ENCODE assay signal across 9 cellular contexts in the genomic region with DNA sequence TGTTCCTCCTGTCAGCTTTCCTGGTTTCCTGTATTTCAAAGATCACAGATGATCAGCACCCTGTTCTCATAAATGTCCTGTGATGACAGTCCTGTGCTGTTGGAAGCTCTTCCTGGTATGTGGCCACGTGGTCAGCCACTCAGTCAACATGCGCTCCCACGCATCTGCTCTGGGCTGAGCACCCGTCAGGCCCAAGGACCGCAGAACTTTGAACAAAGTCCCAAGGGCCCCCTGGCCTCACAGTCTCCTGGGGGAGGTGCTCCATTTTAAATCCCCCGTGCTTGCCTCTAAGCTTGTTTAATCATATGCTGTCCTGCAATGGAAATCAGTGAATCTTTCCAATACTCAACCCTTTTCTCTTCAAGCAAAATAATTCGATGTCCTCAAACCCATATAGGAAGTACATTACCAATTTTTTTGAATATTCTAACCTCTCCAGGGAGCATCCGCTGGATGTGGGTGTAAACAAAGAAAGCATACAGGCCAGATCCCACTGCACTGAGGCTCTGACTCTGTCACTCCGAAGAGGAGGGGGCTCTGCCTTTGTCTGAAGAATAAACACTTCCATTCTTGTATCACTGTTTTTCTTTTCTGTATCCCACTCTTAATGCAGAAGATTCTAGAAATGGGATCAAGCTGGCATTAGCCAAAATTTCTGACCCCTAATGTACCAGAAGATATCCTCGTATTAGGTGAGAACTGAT.
A peak's percentile ranks its signal among the peaks of the same experiment; 100 is the strongest.
DNase-seq lines count a peak whose midpoint lies in the region; ATAC-seq and TF ChIP-seq lines count a peak whose summit lies in the region.
"Had no signal": no experiment of that assay in that cellular context is flagged by ENCODE, and none has a peak within 500 bp of the region (broad histone marks: within the 10 kb centered on the region; RNA-seq: fewer than 3 reads in every experiment).

No MANE protein-coding gene starts in this region.

- 72 to 84% (median 78%) methylated on average over 10 of the region's 10 CpGs for WGBS in stomach, 5 donors

- no peaks in the 10 kb centered on the region for H3K27me3 ChIP-seq in naive thymus-derived CD4-positive, alpha-beta T cell (ENCODE audit: control insufficient read depth in 2 of 2, insufficient read depth in 2 of 2, low read length in 2 of 2)
- no peaks in the 10 kb centered on the region for H3K27me3 ChIP-seq in stomach

- H3K9me3 Mint-ChIP-seq in naive thymus-derived CD4-positive, alpha-beta T cell = peaks cover 0 to 1% (median 0%) of the 10 kb centered on the region in 11 donors

- H3K27ac ChIP-seq in naive thymus-derived CD4-positive, alpha-beta T cell (ENCODE audit: low read depth, low read length) = no peak overlapping the region
- no peak overlapping the region for H3K27ac ChIP-seq in stomach

- H3K4me1 Mint-ChIP-seq in naive thymus-derived CD4-positive, alpha-beta T cell = peaks cover 4 to 49% (median 37%) of the 10 kb centered on the region in 7 donors

- H3K9me3 ChIP-seq in naive thymus-derived CD4-positive, alpha-beta T cell (ENCODE audit: control insufficient read depth in 2 of 3, low read length in 3 of 3) = no peaks in the 10 kb centered on the region
- no peaks in the 10 kb centered on the region for H3K9me3 ChIP-seq in stomach

- CTCF ChIA-PET in naive thymus-derived CD4-positive, alpha-beta T cell (lab: Charles Lee) = no interaction called here

- DNase-seq in SK-MEL-5 (ENCODE audit: low read depth, low spot score) (peak; percentile 32), COLO668 (lab: John Stamatoyannopoulos, UW; ENCODE audit: unreplicated experiment) (no peak), stomach (no peak), ACHN (no peak)
- no peak for DNase-seq in naive thymus-derived CD4-positive, alpha-beta T cell
- DNase-seq: stimulated activated CD8-positive, alpha-beta memory T cell treated with anti-CD3 and anti-CD28 coated beads, Interleukin-4, amount 100 ng/mL, for 48 hours had no signal

- TF ChIP-seq CTCF in stomach (IDR thresholded peaks at IDR 0.05) = no peak

- POLR2A ChIA-PET in naive thymus-derived CD4-positive, alpha-beta T cell (lab: Charles Lee) = no interaction called here

- H3K36me3 ChIP-seq in naive thymus-derived CD4-positive, alpha-beta T cell (ENCODE audit: control insufficient read depth in 2 of 3, insufficient read depth in 3 of 3, low read length in 3 of 3) = peaks cover 0 to 28% (median 0%) of the 10 kb centered on the region in 3 experiments
- peaks cover 0 to 57% (median 31%) of the 10 kb centered on the region in 4 donors for H3K36me3 ChIP-seq in stomach

- H3K4me1 ChIP-seq in naive thymus-derived CD4-positive, alpha-beta T cell (ENCODE audit: control insufficient read depth in 2 of 2, insufficient read depth in 2 of 2, low read length in 2 of 2) = peaks cover 4 to 13% of the 10 kb centered on the region in 2 donors
- H3K4me1 ChIP-seq in stomach = peaks cover 0 to 4% (median 0%) of the 10 kb centered on the region in 4 donors

- ATAC-seq in GM18517 (IDR thresholded peaks at IDR 0.05; ENCODE audit: unreplicated experiment) (peak; percentile 80), HG02571 (IDR thresholded peaks at IDR 0.05; ENCODE audit: unreplicated experiment) (peak; percentile 65), HG03039 (IDR thresholded peaks at IDR 0.05; ENCODE audit: unreplicated experiment) (no peak)
- ATAC-seq in naive thymus-derived CD4-positive, alpha-beta T cell = no peak

- TF ChIP-seq POLR2A in stomach (IDR thresholded peaks at IDR 0.05) = no peak

- H3K36me3 Mint-ChIP-seq in naive thymus-derived CD4-positive, alpha-beta T cell = peaks cover 13 to 51% (median 28%) of the 10 kb centered on the region in 5 donors

- H3K27me3 Mint-ChIP-seq in naive thymus-derived CD4-positive, alpha-beta T cell = no peaks in the 10 kb centered on the region

- in situ Hi-C loops in SK-MEL-5 (cut with HindIII; ENCODE audit: low pct_unique_long_range_greater_than_20kb, low sequenced_read_pairs) (no loop called here), ACHN (cut with HindIII; ENCODE audit: low pct_ligation_motif_present, low pct_unique_long_range_greater_than_20kb, low sequenced_read_pairs) (no loop called here)

- intact Hi-C loops in naive thymus-derived CD4-positive, alpha-beta T cell (cut with micrococcal nuclease) = loop anchor here in 1 of 2 donors (10.0 kb wide), 1 partner anchor 769 kb away; no protein-coding TSS in a partner anchor
- intact Hi-C loops in stomach (cut with DNase I; ENCODE audit: low total_unique reads) = no loop called here

- no peak for TF ChIP-seq EP300 in stomach (IDR thresholded peaks at IDR 0.05)

- H3K4me3 ChIP-seq in naive thymus-derived CD4-positive, alpha-beta T cell (ENCODE audit: low read length) = no peak overlapping the region
- no peak overlapping the region for H3K4me3 ChIP-seq in stomach

- H3K4me3 Mint-ChIP-seq in naive thymus-derived CD4-positive, alpha-beta T cell = peak overlapping the region in 1 of 10 donors; percentile 11

- peak overlapping the region in 8 of 9 donors; percentile 28 to 84 (median 73) for H3K27ac Mint-ChIP-seq in naive thymus-derived CD4-positive, alpha-beta T cell

Comparison
In these comparisons a context has a peak if more than half of its experiments do, and no peak if none do; other contexts are left out.
1. ATAC-seq: peak in GM18517 (single experiment) and HG02571 (single experiment); none in naive thymus-derived CD4-positive, alpha-beta T cell (single experiment) and HG03039 (single experiment).